Comparison of ENCODE assay signal across 27 cellular contexts in genomic region chr1:3787745-3788605, GRCh38. TPM values are rescaled to one million over a fixed set of nuclear protein-coding genes. Genes with fewer than 3 reads are reported as not detected.
DNase-seq lines count a peak whose midpoint lies in the region; ATAC-seq lines count a peak whose summit lies in the region.
"Had no signal": no experiment of that assay in that cellular context is flagged by ENCODE, and none has a peak within 500 bp of the region (broad histone marks: within the 10 kb centered on the region; RNA-seq: fewer than 3 reads in every experiment).

No MANE protein-coding gene starts in this region.

- peak overlapping the region; percentile 24 for H3K9ac ChIP-seq in neuronal stem cell (ENCODE audit: low read depth, low read length, poor library complexity)
- H3K9ac ChIP-seq: GM23248 had no signal

- peak overlapping the region; percentile 69 for H3K27ac Mint-ChIP-seq in activated naive CD8-positive, alpha-beta T cell treated with anti-CD3 and anti-CD28 coated beads, Interleukin-2, amount 50 U/mL, for 24 hours
- no peak overlapping the region for H3K27ac Mint-ChIP-seq in activated naive CD8-positive, alpha-beta T cell treated with anti-CD3 and anti-CD28 coated beads for 36 hours
- H3K27ac Mint-ChIP-seq in dendritic cell treated with granulocyte-macrophage colony-stimulating factor and Interleukin-4, amounts not matched to agents 40 ng/mL and 50 ng/mL, for 4 days: peak overlapping the region; percentile 10
- H3K27ac Mint-ChIP-seq: mesothelial cell of epicardium, nephron, type B pancreatic cell had no signal

- no peaks in the 10 kb centered on the region for H3K4me1 ChIP-seq in neuronal stem cell (ENCODE audit: control insufficient read depth in 2 of 2, insufficient read depth in 1 of 2, low read depth in 1 of 2, low read length in 2 of 2)
- H3K4me1 ChIP-seq: ascending aorta had no signal

- WGBS in neuronal stem cell (ENCODE audit: extremely low coverage in 2 of 2, insufficient read length in 2 of 2, insufficient replicate concordance in 1 of 2), 2 donors: no CpG with 5 or more reads among the region's 26 CpGs

- ATAC-seq in activated naive CD8-positive, alpha-beta T cell treated with anti-CD3 and anti-CD28 coated beads, Interleukin-2, amount 50 U/mL, for 24 hours: no peak
- peak; percentile 23 for ATAC-seq in HG02798 (IDR thresholded peaks at IDR 0.05; ENCODE audit: poor library complexity, unreplicated experiment)
- ATAC-seq in HG03378 (IDR thresholded peaks at IDR 0.05; ENCODE audit: unreplicated experiment): no peak
- ATAC-seq: left lung had no signal

- H2AFZ ChIP-seq in neuronal stem cell (ENCODE audit: low read length): no peak overlapping the region
- H2AFZ ChIP-seq: GM23248 had no signal

- H4K91ac ChIP-seq in neuronal stem cell (ENCODE audit: low read depth, low read length, poor library complexity): no peak overlapping the region

- H2BK12ac ChIP-seq in neuronal stem cell (ENCODE audit: low read length): no peak overlapping the region

- H2BK5ac ChIP-seq in neuronal stem cell (ENCODE audit: low read length): no peak overlapping the region

- H3K27ac ChIP-seq in neuronal stem cell (replicated peaks; ENCODE audit: low read length): no peak overlapping the region
- H3K27ac ChIP-seq: ascending aorta, GM23248, left lung, prostate gland, SK-N-MC had no signal

- no peak overlapping the region for H4K8ac ChIP-seq in neuronal stem cell (ENCODE audit: low read depth, low read length)

- no peak overlapping the region for H2BK15ac ChIP-seq in neuronal stem cell (ENCODE audit: low read length)

- peaks cover 28% of the 10 kb centered on the region for H3K36me3 Mint-ChIP-seq in activated naive CD8-positive, alpha-beta T cell treated with anti-CD3 and anti-CD28 coated beads, Interleukin-2, amount 50 U/mL, for 24 hours (ENCODE audit: low read depth)
- H3K36me3 Mint-ChIP-seq in activated naive CD8-positive, alpha-beta T cell treated with anti-CD3 and anti-CD28 coated beads for 36 hours: peaks cover 21% of the 10 kb centered on the region
- peaks cover 90% of the 10 kb centered on the region for H3K36me3 Mint-ChIP-seq in dendritic cell treated with granulocyte-macrophage colony-stimulating factor and Interleukin-4, amounts not matched to agents 40 ng/mL and 50 ng/mL, for 4 days (ENCODE audit: low read depth)

- H3K27me3 ChIP-seq in neuronal stem cell (ENCODE audit: control insufficient read depth in 3 of 3, insufficient read depth in 3 of 3, low read depth in 1 of 3, low read length in 3 of 3) (no peaks in the 10 kb centered on the region), MG63 (no peaks in the 10 kb centered on the region)
- H3K27me3 ChIP-seq: ascending aorta, left lung had no signal

- H3K9me3 Mint-ChIP-seq in activated naive CD8-positive, alpha-beta T cell treated with anti-CD3 and anti-CD28 coated beads, Interleukin-2, amount 50 U/mL, for 24 hours: no peaks in the 10 kb centered on the region
- H3K9me3 Mint-ChIP-seq in activated naive CD8-positive, alpha-beta T cell treated with anti-CD3 and anti-CD28 coated beads for 36 hours: no peaks in the 10 kb centered on the region
- no peaks in the 10 kb centered on the region for H3K9me3 Mint-ChIP-seq in dendritic cell treated with granulocyte-macrophage colony-stimulating factor and Interleukin-4, amounts not matched to agents 40 ng/mL and 50 ng/mL, for 4 days
- H3K9me3 Mint-ChIP-seq: CD4-positive, CD25-positive, alpha-beta regulatory T cell; mesothelial cell of epicardium; nephron; type B pancreatic cell had no signal

- no peak for DNase-seq in activated naive CD8-positive, alpha-beta T cell treated with anti-CD3 and anti-CD28 coated beads, Interleukin-2, amount 50 U/mL, for 24 hours
- DNase-seq in activated naive CD8-positive, alpha-beta T cell treated with anti-CD3 and anti-CD28 coated beads for 36 hours: no peak
- DNase-seq in neuronal stem cell (ENCODE audit: low spot score): no peak
- no peak for DNase-seq in MG63
- DNase-seq in dedifferentiated amniotic fluid mesenchymal stem cell (ENCODE audit: extremely low spot score): no peak
- DNase-seq: activated gamma-delta T cell treated with Interleukin-2 at 50 U/mL for 16 hours; GM23248; NCI-H1105 treated with DMSO at 0.1 percent for 48 hours; NCI-H2081; NCI-H446 treated with DMSO at 0.1 percent for 48 hours; stimulated activated naive CD4-positive, alpha-beta T cell; T1000 had no signal

- H3K23ac ChIP-seq in neuronal stem cell (ENCODE audit: low read depth, low read length, poor library complexity): no peak overlapping the region

- no peak overlapping the region for H3K4ac ChIP-seq in neuronal stem cell (ENCODE audit: low read length)

- H3K18ac ChIP-seq in neuronal stem cell (ENCODE audit: low read length): no peak overlapping the region

- no peak overlapping the region for H3K4me2 ChIP-seq in neuronal stem cell (ENCODE audit: insufficient read depth, low read length, poor library complexity, severe bottlenecking)

- H3K4me3 ChIP-seq in neuronal stem cell (ENCODE audit: low read length in 2 of 2) (no peak overlapping the region), MG63 (no peak overlapping the region)
- H3K4me3 ChIP-seq: ascending aorta, GM23248, left lung, prostate gland, SK-N-MC had no signal

- H2AK5ac ChIP-seq in neuronal stem cell (ENCODE audit: low read depth, low read length): no peak overlapping the region

- peak overlapping the region; percentile 12 for H3K14ac ChIP-seq in neuronal stem cell (ENCODE audit: low read length)

- peaks cover 27 to 76% of the 10 kb centered on the region in 2 donors for H3K36me3 ChIP-seq in neuronal stem cell (replicated peaks in 1 of 2; ENCODE audit: control insufficient read depth in 2 of 2, insufficient read depth in 2 of 2, low read length in 2 of 2)
- H3K36me3 ChIP-seq in MG63: peaks cover 41% of the 10 kb centered on the region

- peaks cover 19% of the 10 kb centered on the region for H3K79me1 ChIP-seq in neuronal stem cell (ENCODE audit: low read depth, low read length)

- intact Hi-C loops in dendritic cell treated with granulocyte-macrophage colony-stimulating factor and Interleukin-4, amounts not matched to agents 40 ng/mL and 50 ng/mL, for 4 days (cut with micrococcal nuclease): no loop called here

- peaks cover 22% of the 10 kb centered on the region for H3K4me1 Mint-ChIP-seq in activated naive CD8-positive, alpha-beta T cell treated with anti-CD3 and anti-CD28 coated beads, Interleukin-2, amount 50 U/mL, for 24 hours
- peaks cover 13% of the 10 kb centered on the region for H3K4me1 Mint-ChIP-seq in activated naive CD8-positive, alpha-beta T cell treated with anti-CD3 and anti-CD28 coated beads for 36 hours
- H3K4me1 Mint-ChIP-seq in dendritic cell treated with granulocyte-macrophage colony-stimulating factor and Interleukin-4, amounts not matched to agents 40 ng/mL and 50 ng/mL, for 4 days (ENCODE audit: low read depth): peaks cover 33% of the 10 kb centered on the region
- H3K4me1 Mint-ChIP-seq: mesothelial cell of epicardium, nephron had no signal

- no peaks in the 10 kb centered on the region for H3K27me3 Mint-ChIP-seq in activated naive CD8-positive, alpha-beta T cell treated with anti-CD3 and anti-CD28 coated beads, Interleukin-2, amount 50 U/mL, for 24 hours
- no peaks in the 10 kb centered on the region for H3K27me3 Mint-ChIP-seq in activated naive CD8-positive, alpha-beta T cell treated with anti-CD3 and anti-CD28 coated beads for 36 hours
- H3K27me3 Mint-ChIP-seq in dendritic cell treated with granulocyte-macrophage colony-stimulating factor and Interleukin-4, amounts not matched to agents 40 ng/mL and 50 ng/mL, for 4 days: no peaks in the 10 kb centered on the region
- H3K27me3 Mint-ChIP-seq: CD4-positive, CD25-positive, alpha-beta regulatory T cell; type B pancreatic cell had no signal

- H2BK120ac ChIP-seq in neuronal stem cell (ENCODE audit: low read depth, low read length): no peak overlapping the region

- H3K4me3 Mint-ChIP-seq in activated naive CD8-positive, alpha-beta T cell treated with anti-CD3 and anti-CD28 coated beads, Interleukin-2, amount 50 U/mL, for 24 hours: peak overlapping the region; percentile 11
- H3K4me3 Mint-ChIP-seq in activated naive CD8-positive, alpha-beta T cell treated with anti-CD3 and anti-CD28 coated beads for 36 hours: no peak overlapping the region
- H3K4me3 Mint-ChIP-seq in dendritic cell treated with granulocyte-macrophage colony-stimulating factor and Interleukin-4, amounts not matched to agents 40 ng/mL and 50 ng/mL, for 4 days: no peak overlapping the region
- H3K4me3 Mint-ChIP-seq: mesothelial cell of epicardium, type B pancreatic cell had no signal

- H3K9me3 ChIP-seq in neuronal stem cell (replicated peaks in 1 of 2; ENCODE audit: control insufficient read depth in 2 of 2, insufficient read depth in 1 of 2, low read depth in 1 of 2, low read length in 2 of 2): no peaks in the 10 kb centered on the region
- H3K9me3 ChIP-seq in MG63: no peaks in the 10 kb centered on the region
- H3K9me3 ChIP-seq: ascending aorta, left lung, prostate gland had no signal

RNA-seq across cellular contexts. Expression of gene LRRC47, which starts 8.3 kb away (rescaled TPM):
- total RNA-seq in activated naive CD8-positive, alpha-beta T cell treated with anti-CD3 and anti-CD28 coated beads for 36 hours: 10 to 100 TPM; 47.5 to 57.5 TPM
- polyA plus RNA-seq in neuronal stem cell (2013, experiment 1 of 2): 19.7 TPM
- 18.6 TPM for polyA plus RNA-seq in neuronal stem cell (2013, experiment 2 of 2)
- 52.4 and 71.1 TPM in 2 replicates for total RNA-seq in MG63 (2014; rRNA removed; shearing (Covaris generic); ENCODE audit: low replicate concordance)

RNA-seq across cellular contexts. Expression of gene SMIM1, which starts 15.4 kb away (rescaled TPM):
- 1 to 10 TPM; 1.5 to 1.8 TPM for total RNA-seq in activated naive CD8-positive, alpha-beta T cell treated with anti-CD3 and anti-CD28 coated beads for 36 hours
- 5.8 TPM for polyA plus RNA-seq in neuronal stem cell (2013, experiment 1 of 2)
- 5.6 TPM for polyA plus RNA-seq in neuronal stem cell (2013, experiment 2 of 2)
- total RNA-seq in MG63 (2014; rRNA removed; shearing (Covaris generic); ENCODE audit: low replicate concordance): not detected in 2 replicates
- total RNA-seq: ascending aorta, GM23248, LHCN-M2 had no signal
- polyA plus RNA-seq: GM23248 had no signal

RNA-seq across cellular contexts. Expression of gene CCDC27, which starts 35.7 kb away (rescaled TPM):
- not detected for total RNA-seq in activated naive CD8-positive, alpha-beta T cell treated with anti-CD3 and anti-CD28 coated beads for 36 hours
- not detected for polyA plus RNA-seq in neuronal stem cell (2013, experiment 1 of 2)
- polyA plus RNA-seq in neuronal stem cell (2013, experiment 2 of 2): not detected
- total RNA-seq in MG63 (2014; rRNA removed; shearing (Covaris generic); ENCODE audit: low replicate concordance): not detected in 2 replicates
- total RNA-seq: ascending aorta; CD4-positive, CD25-positive, alpha-beta regulatory T cell; cerebellum; GM23248; left lung; LHCN-M2; mesothelial cell of epicardium; skeletal muscle tissue had no signal
- polyA plus RNA-seq: AG04450; CD4-positive, CD25-positive, alpha-beta regulatory T cell; GM23248 had no signal
